Comparison of ENCODE assay signal across 6 cellular contexts in genomic region chr3:50627407-50628051, GRCh38. TPM values are rescaled to one million over a fixed set of nuclear protein-coding genes. Genes with fewer than 3 reads are reported as not detected.
A peak's percentile ranks its signal among the peaks of the same experiment; 100 is the strongest.
DNase-seq lines count a peak whose midpoint lies in the region; ATAC-seq and TF ChIP-seq lines count a peak whose summit lies in the region.

No MANE protein-coding gene starts in this region.

- no peaks in the 10 kb centered on the region for H3K4me1 ChIP-seq in ovary (ENCODE audit: insufficient read depth)

- H3K27me3 Mint-ChIP-seq in activated T-helper 2 cell treated with anti-CD3 and anti-CD28 coated beads, Interferon-gamma antibody, Interleukin-2, Interleukin-4, amounts not matched to agents 10 μg/mL and 5 μg/mL and 100 μg/mL, durations not matched to agents 14 hours and 24 hours and 36 hours (ENCODE audit: low read depth), result no peaks in the 10 kb centered on the region

- no peak for TF ChIP-seq CTCF in ovary (IDR thresholded peaks at IDR 0.05)

- H3K27ac ChIP-seq in ovary, result no peak overlapping the region

- TF ChIP-seq POLR2A in ovary (IDR thresholded peaks at IDR 0.05), result no peak

- H3K36me3 ChIP-seq in ovary, result no peaks in the 10 kb centered on the region

- no peaks in the 10 kb centered on the region for H3K9me3 ChIP-seq in ovary

- H3K4me3 ChIP-seq in ovary, result no peak overlapping the region

- DNase-seq in Right ventricle myocardium inferior (ENCODE audit: missing footprints), result no peak
- no peak for DNase-seq in cardiac septum (ENCODE audit: low spot score)
- no peak for DNase-seq in activated T-helper 2 cell treated with anti-CD3 and anti-CD28 coated beads, Interferon-gamma antibody, Interleukin-2, Interleukin-4, amounts not matched to agents 10 μg/mL and 5 μg/mL and 100 μg/mL, durations not matched to agents 14 hours and 24 hours and 36 hours (ENCODE audit: low spot score)
- peak; percentile 41 for DNase-seq in midbrain (lab: John Stamatoyannopoulos, UW)
- DNase-seq in ovary, result no peak

- peak overlapping the region; percentile 54 for H3K4me3 Mint-ChIP-seq in activated T-helper 2 cell treated with anti-CD3 and anti-CD28 coated beads, Interferon-gamma antibody, Interleukin-2, Interleukin-4, amounts not matched to agents 10 μg/mL and 5 μg/mL and 100 μg/mL, durations not matched to agents 14 hours and 24 hours and 36 hours (ENCODE audit: low read depth)

- H3K27me3 ChIP-seq in ovary, result no peaks in the 10 kb centered on the region

- peaks cover 79% of the 10 kb centered on the region for H3K36me3 Mint-ChIP-seq in activated T-helper 2 cell treated with anti-CD3 and anti-CD28 coated beads, Interferon-gamma antibody, Interleukin-2, Interleukin-4, amounts not matched to agents 10 μg/mL and 5 μg/mL and 100 μg/mL, durations not matched to agents 14 hours and 24 hours and 36 hours (ENCODE audit: low read depth)

- peak overlapping the region; percentile 88 for H3K27ac Mint-ChIP-seq in activated T-helper 2 cell treated with anti-CD3 and anti-CD28 coated beads, Interferon-gamma antibody, Interleukin-2, Interleukin-4, amounts not matched to agents 10 μg/mL and 5 μg/mL and 100 μg/mL, durations not matched to agents 14 hours and 24 hours and 36 hours

- ATAC-seq in Right ventricle myocardium inferior (peak; percentile 81), GM19455 (IDR thresholded peaks at IDR 0.05; ENCODE audit: unreplicated experiment) (no peak)

- peaks cover 93% of the 10 kb centered on the region for H3K4me1 Mint-ChIP-seq in activated T-helper 2 cell treated with anti-CD3 and anti-CD28 coated beads, Interferon-gamma antibody, Interleukin-2, Interleukin-4, amounts not matched to agents 10 μg/mL and 5 μg/mL and 100 μg/mL, durations not matched to agents 14 hours and 24 hours and 36 hours (ENCODE audit: low read depth)

- no peak for TF ChIP-seq EP300 in ovary (IDR thresholded peaks at IDR 0.05)

- no peaks in the 10 kb centered on the region for H3K9me3 Mint-ChIP-seq in activated T-helper 2 cell treated with anti-CD3 and anti-CD28 coated beads, Interferon-gamma antibody, Interleukin-2, Interleukin-4, amounts not matched to agents 10 μg/mL and 5 μg/mL and 100 μg/mL, durations not matched to agents 14 hours and 24 hours and 36 hours

- WGBS in ovary, 3 donors, result 56 to 63% (median 61%) methylated on average over 6 of the region's 6 CpGs

- intact Hi-C loops in Right ventricle myocardium inferior (cut with DNase I) (no loop called here), cardiac septum (cut with DNase I) (no loop called here), ovary (cut with DNase I) (no loop called here)
- intact Hi-C loops in activated T-helper 2 cell treated with anti-CD3 and anti-CD28 coated beads, Interferon-gamma antibody, Interleukin-2, Interleukin-4, amounts not matched to agents 10 μg/mL and 5 μg/mL and 100 μg/mL, durations not matched to agents 14 hours and 24 hours and 36 hours (cut with micrococcal nuclease), result no loop called here

RNA-seq across cellular contexts. Expression of gene MAPKAPK3, which starts 10.6 kb away (rescaled TPM):
- 412 TPM for total RNA-seq in Right ventricle myocardium inferior
- total RNA-seq in cardiac septum, result 266 TPM
- 178 and 190 TPM in 2 replicates for total RNA-seq in activated T-helper 2 cell treated with anti-CD3 and anti-CD28 coated beads, Interferon-gamma antibody, Interleukin-2, Interleukin-4, amounts not matched to agents 10 μg/mL and 5 μg/mL and 100 μg/mL, durations not matched to agents 14 hours and 24 hours and 36 hours
- total RNA-seq in ovary, result 10 to 100 TPM; 16.9 to 34.6 (median 29.3) TPM
- polyA plus RNA-seq in ovary, result 10 to 100 TPM; 15.8 to 44.7 TPM

RNA-seq across cellular contexts. Expression of gene CISH, which starts 16.0 kb away (rescaled TPM):
- total RNA-seq in Right ventricle myocardium inferior (13.2 TPM), cardiac septum (21.1 TPM), ovary (10 to 100 TPM in 6 of 7 donors, 1 to 10 TPM in 1; 6.2 to 28.0 (median 24.7) TPM)
- total RNA-seq in activated T-helper 2 cell treated with anti-CD3 and anti-CD28 coated beads, Interferon-gamma antibody, Interleukin-2, Interleukin-4, amounts not matched to agents 10 μg/mL and 5 μg/mL and 100 μg/mL, durations not matched to agents 14 hours and 24 hours and 36 hours, result 351 and 355 TPM in 2 replicates
- polyA plus RNA-seq in ovary, result 10 to 100 TPM in 1 of 2 donors, 1 to 10 TPM in 1; 6.5 to 21.9 TPM

RNA-seq across cellular contexts. Expression of gene DOCK3, which starts 47.2 kb away (rescaled TPM):
- total RNA-seq in Right ventricle myocardium inferior (3.9 TPM), cardiac septum (6.1 TPM), ovary (under 1 TPM in 6 of 7 donors, not detected in 1; 0.17 to 0.71 (median 0.27) TPM)
- 1.1 and 1.4 TPM in 2 replicates for total RNA-seq in activated T-helper 2 cell treated with anti-CD3 and anti-CD28 coated beads, Interferon-gamma antibody, Interleukin-2, Interleukin-4, amounts not matched to agents 10 μg/mL and 5 μg/mL and 100 μg/mL, durations not matched to agents 14 hours and 24 hours and 36 hours
- polyA plus RNA-seq in ovary, result under 1 TPM; 0.04 to 0.67 TPM

RNA-seq across cellular contexts. Expression of gene HEMK1, which starts 58.2 kb away (rescaled TPM):
- total RNA-seq in Right ventricle myocardium inferior (14.0 TPM), cardiac septum (14.4 TPM), ovary (10 to 100 TPM in 5 of 7 donors, 1 to 10 TPM in 2; 6.8 to 35.3 (median 24.7) TPM)
- total RNA-seq in activated T-helper 2 cell treated with anti-CD3 and anti-CD28 coated beads, Interferon-gamma antibody, Interleukin-2, Interleukin-4, amounts not matched to agents 10 μg/mL and 5 μg/mL and 100 μg/mL, durations not matched to agents 14 hours and 24 hours and 36 hours, result 61.7 and 68.7 TPM in 2 replicates
- polyA plus RNA-seq in ovary, result 10 to 100 TPM in 1 of 2 donors, 1 to 10 TPM in 1; 7.7 to 17.3 TPM

RNA-seq across cellular contexts. Expression of gene C3orf18, which starts 60.0 kb away (rescaled TPM):
- 48.4 TPM for total RNA-seq in Right ventricle myocardium inferior
- total RNA-seq in cardiac septum, result 35.7 TPM
- 35.2 and 37.2 TPM in 2 replicates for total RNA-seq in activated T-helper 2 cell treated with anti-CD3 and anti-CD28 coated beads, Interferon-gamma antibody, Interleukin-2, Interleukin-4, amounts not matched to agents 10 μg/mL and 5 μg/mL and 100 μg/mL, durations not matched to agents 14 hours and 24 hours and 36 hours
- total RNA-seq in ovary, result 10 to 100 TPM; 10.7 to 24.1 (median 17.7) TPM
- 10 to 100 TPM; 13.0 to 17.5 TPM for polyA plus RNA-seq in ovary

Comparison
In these comparisons a context has a peak if more than half of its experiments do, and no peak if none do; other contexts are left out.
1. RNA of gene CISH, which starts 16.0 kb away (total RNA-seq): 351 to 355 TPM in activated T-helper 2 cell treated with anti-CD3 and anti-CD28 coated beads, Interferon-gamma antibody, Interleukin-2, Interleukin-4, amounts not matched to agents 10 μg/mL and 5 μg/mL and 100 μg/mL, durations not matched to agents 14 hours and 24 hours and 36 hours; 6.2 to 28.0 TPM in ovary, 21.1 TPM in cardiac septum (single experiment) and 13.2 TPM in Right ventricle myocardium inferior (single experiment); every median in the first group is over 10 times any median in the second.